In the genomic region with DNA sequence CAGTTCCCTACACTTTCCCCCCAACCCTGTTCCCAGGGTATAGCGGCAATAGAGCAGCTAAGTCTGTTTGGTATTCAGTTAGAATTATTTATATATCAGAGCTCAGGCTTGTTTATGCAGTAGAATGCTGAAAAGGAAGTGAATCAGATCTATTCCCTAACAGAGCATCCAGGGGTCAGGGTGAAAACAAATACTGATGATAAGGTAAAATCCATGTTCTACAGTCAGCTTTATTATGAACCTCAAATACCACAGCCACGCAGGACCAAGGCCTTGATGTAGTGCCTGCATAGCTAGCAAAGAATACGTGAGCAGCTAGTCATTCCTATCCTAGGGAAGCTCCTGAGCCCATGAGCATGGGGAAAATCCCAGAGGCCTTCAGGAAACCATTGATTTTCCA, we compare ENCODE assay signal across 27 cellular contexts.
DNase-seq lines count a peak whose midpoint lies in the region; ATAC-seq, FAIRE-seq and TF ChIP-seq lines count a peak whose summit lies in the region.
"Had no signal": no experiment of that assay in that cellular context is flagged by ENCODE, and none has a peak within 500 bp of the region (broad histone marks: within the 10 kb centered on the region; RNA-seq: fewer than 3 reads in every experiment).

No MANE protein-coding gene starts in this region.

- ATAC-seq in left lobe of liver: peak; percentile 29
- ATAC-seq: activated CD8-positive, alpha-beta T cell treated with anti-CD3 and anti-CD28 coated beads, Interleukin-2, amount 10 ng/mL, durations not matched to agents 7 days and 5 days; right cardiac atrium had no signal

- no peak for FAIRE-seq in RCC 7860 (lab: Jason Lieb, UNC)
- FAIRE-seq: A204.1, endometrium, frontal cortex, GM12891, H54, kidney had no signal

- DNase-seq in AG08396 (ENCODE audit: low spot score): peak; percentile 71
- DNase-seq in LHCN-M2 (ENCODE audit: low read depth): peak; percentile 31
- peak; percentile 38 to 73 for DNase-seq in cardiac fibroblast (ENCODE audit: low read depth in 2 of 2)
- no peak for DNase-seq in left lobe of liver (ENCODE audit: low spot score)
- no peak for DNase-seq in activated gamma-delta T cell (lab: John Stamatoyannopoulos, UW)
- DNase-seq in activated CD4-positive, alpha-beta T cell treated with anti-CD3 and anti-CD28 coated beads, Interleukin-2, amount 50 U/mL, for 48 hours: no peak
- DNase-seq in RCC 7860 (ENCODE audit: low spot score): no peak
- no peak for DNase-seq in NCI-H69 (lab: John Stamatoyannopoulos, UW)
- DNase-seq: activated B cell treated with CpG ODN at 0.5 μM for 24 hours; activated CD8-positive, alpha-beta T cell treated with anti-CD3 and anti-CD28 coated beads, Interleukin-2, amount 10 ng/mL, durations not matched to agents 7 days and 5 days; activated T-cell treated with anti-CD3 and anti-CD28 coated beads, Interleukin-2, amount 50 U/mL, for 1 hour; CD4-positive, alpha-beta memory T cell; colonic mucosa; DMS153; kidney; NCI-H1092 treated with DMSO at 0.1 percent for 48 hours; NCI-H2029 treated with DMSO at 0.1 percent for 48 hours; NCI-H446 treated with DMSO at 0.1 percent for 48 hours; occipital lobe; right cardiac atrium; SK-N-SH had no signal

- H3K4me3 ChIP-seq in cardiac fibroblast (replicated peaks in 1 of 2; ENCODE audit: low read depth in 2 of 2, low read length in 2 of 2): no peak overlapping the region
- H3K4me3 ChIP-seq: colonic mucosa, suprapubic skin had no signal

- TF ChIP-seq CTCF in cardiac fibroblast (IDR thresholded peaks at IDR 0.05; ENCODE audit: low read depth, low read length): no peak

Comparison
In these comparisons a context has a peak if more than half of its experiments do, and no peak if none do; other contexts are left out.
1. DNase-seq: peak in AG08396 (single experiment), LHCN-M2 (single experiment) and cardiac fibroblast (2 of 2); none in left lobe of liver (single experiment), activated gamma-delta T cell (single experiment), activated CD4-positive, alpha-beta T cell treated with anti-CD3 and anti-CD28 coated beads, Interleukin-2, amount 50 U/mL, for 48 hours (0 of 2), RCC 7860 (single experiment) and NCI-H69 (single experiment).